ENCODE assay signal across 32 cellular contexts in genomic region chr16:49546735-49547134, GRCh38.
"Had no signal": no experiment of that assay in that cellular context is flagged by ENCODE, and none has a peak within 500 bp of the region (broad histone marks: within the 10 kb centered on the region; RNA-seq: fewer than 3 reads in every experiment).

No MANE protein-coding gene starts in this region.

- H3K27me3 Mint-ChIP-seq: activated B cell treated with CpG ODN at 0.5 μM for 24 hours; activated CD4-positive, alpha-beta memory T cell treated with anti-CD3 and anti-CD28 coated beads, Interleukin-2, amount 10 ng/mL, durations not matched to agents 7 days and 5 days; activated CD4-positive, alpha-beta T cell treated with anti-CD3 and anti-CD28 coated beads, Interleukin-2, amount 10 ng/mL, durations not matched to agents 7 days and 5 days; activated CD8-positive, alpha-beta memory T cell treated with anti-CD3 and anti-CD28 coated beads, Interleukin-2, amount 10 ng/mL, durations not matched to agents 7 days and 5 days; activated naive CD4-positive, alpha-beta T cell treated with anti-CD3 and anti-CD28 coated beads, Interleukin-2, amount 10 ng/mL, durations not matched to agents 7 days and 5 days; activated naive CD8-positive, alpha-beta T cell treated with anti-CD3 and anti-CD28 coated beads for 36 hours had no signal

- H3K4me1 ChIP-seq: adrenal gland, body of pancreas had no signal

- H3K27ac ChIP-seq: adrenal gland, body of pancreas, cardiac muscle cell, VCaP had no signal

- H3K9me3 ChIP-seq: adrenal gland, body of pancreas had no signal

- H3K36me3 Mint-ChIP-seq: activated CD8-positive, alpha-beta memory T cell treated with anti-CD3 and anti-CD28 coated beads, Interleukin-2, amount 10 ng/mL, durations not matched to agents 7 days and 5 days; activated naive CD4-positive, alpha-beta T cell treated with anti-CD3 and anti-CD28 coated beads, Interleukin-2, amount 10 ng/mL, durations not matched to agents 7 days and 5 days; activated naive CD4-positive, alpha-beta T cell treated with anti-CD3 and anti-CD28 coated beads, Interleukin-2, amount 50 U/mL, for 72 hours; activated naive CD8-positive, alpha-beta T cell treated with anti-CD3 and anti-CD28 coated beads for 36 hours had no signal

- H3K4me3 Mint-ChIP-seq: activated B cell treated with CpG ODN at 0.5 μM for 24 hours; activated CD4-positive, alpha-beta memory T cell treated with anti-CD3 and anti-CD28 coated beads, Interleukin-2, amount 10 ng/mL, durations not matched to agents 7 days and 5 days; activated CD4-positive, alpha-beta T cell treated with anti-CD3 and anti-CD28 coated beads, Interleukin-2, amount 10 ng/mL, durations not matched to agents 7 days and 5 days; activated CD8-positive, alpha-beta memory T cell treated with anti-CD3 and anti-CD28 coated beads, Interleukin-2, amount 10 ng/mL, durations not matched to agents 7 days and 5 days; activated CD8-positive, alpha-beta T cell treated with anti-CD3 and anti-CD28 coated beads, Interleukin-2, amount 10 ng/mL, durations not matched to agents 7 days and 5 days; activated naive CD4-positive, alpha-beta T cell treated with anti-CD3 and anti-CD28 coated beads, Interleukin-2, amount 10 ng/mL, durations not matched to agents 7 days and 5 days; activated naive CD8-positive, alpha-beta T cell treated with anti-CD3 and anti-CD28 coated beads for 36 hours; activated T-cell treated with anti-CD3 and anti-CD28 coated beads, Interleukin-2, amount 50 U/mL, for 24 hours; central memory CD8-positive, alpha-beta T cell; T-helper 1 cell treated with Interleukin-12 subunit alpha and Interleukin-12 subunit beta and Interleukin-4 antibody, amounts not matched to agents 30 μg/mL and 1 μg/mL, for 36 hours; T-helper 2 cell treated with Interferon-gamma antibody and Interleukin-4, amounts not matched to agents 5 μg/mL and 100 μg/mL, for 36 hours had no signal

- H3K4me3 ChIP-seq: adrenal gland, body of pancreas, cardiac muscle cell had no signal

- H3K36me3 ChIP-seq: adrenal gland, cardiac muscle cell had no signal

- H3K27me3 ChIP-seq: adrenal gland, body of pancreas, cardiac muscle cell had no signal

- H3K4me1 Mint-ChIP-seq: activated B cell treated with CpG ODN at 0.5 μM for 24 hours; activated CD4-positive, alpha-beta memory T cell treated with anti-CD3 and anti-CD28 coated beads, Interleukin-2, amount 10 ng/mL, durations not matched to agents 7 days and 5 days; activated CD4-positive, alpha-beta T cell treated with anti-CD3 and anti-CD28 coated beads, Interleukin-2, amount 10 ng/mL, durations not matched to agents 7 days and 5 days; activated CD8-positive, alpha-beta memory T cell treated with anti-CD3 and anti-CD28 coated beads, Interleukin-2, amount 10 ng/mL, durations not matched to agents 7 days and 5 days; activated naive CD4-positive, alpha-beta T cell treated with anti-CD3 and anti-CD28 coated beads, Interleukin-2, amount 10 ng/mL, durations not matched to agents 7 days and 5 days; activated naive CD8-positive, alpha-beta T cell treated with anti-CD3 and anti-CD28 coated beads for 36 hours; central memory CD8-positive, alpha-beta T cell had no signal

- DNase-seq: activated B cell treated with CpG ODN at 0.5 μM for 24 hours; activated CD4-positive, alpha-beta memory T cell treated with anti-CD3 and anti-CD28 coated beads, Interleukin-2, amount 10 ng/mL, durations not matched to agents 7 days and 5 days; activated CD4-positive, alpha-beta T cell treated with anti-CD3 and anti-CD28 coated beads for 48 hours; activated CD4-positive, alpha-beta T cell treated with anti-CD3 and anti-CD28 coated beads, Interleukin-2, amount 10 ng/mL, durations not matched to agents 7 days and 5 days; activated CD4-positive, alpha-beta T cell treated with anti-CD3 and anti-CD28 coated beads, Interleukin-2, amount 50 U/mL, for 48 hours; activated CD4-positive, CD25-positive, alpha-beta regulatory T cell treated with anti-CD3 and anti-CD28 coated beads, Interleukin-2, amount 50 U/mL, for 72 hours; activated CD8-positive, alpha-beta memory T cell treated with anti-CD3 and anti-CD28 coated beads for 24 hours; activated CD8-positive, alpha-beta memory T cell treated with anti-CD3 and anti-CD28 coated beads, Interleukin-2, amount 10 ng/mL, durations not matched to agents 7 days and 5 days; activated CD8-positive, alpha-beta memory T cell treated with anti-CD3 and anti-CD28 coated beads, Interleukin-2, amount 50 U/mL, for 48 hours; activated CD8-positive, alpha-beta T cell treated with anti-CD3 and anti-CD28 coated beads, Interleukin-2, amount 10 ng/mL, durations not matched to agents 7 days and 5 days; activated effector memory CD4-positive, alpha-beta T cell treated with Interleukin-2 at 50 U/mL for 16 hours; activated gamma-delta T cell; activated naive CD4-positive, alpha-beta T cell treated with anti-CD3 and anti-CD28 coated beads, Interleukin-2, amount 10 ng/mL, durations not matched to agents 7 days and 5 days; activated naive CD4-positive, alpha-beta T cell treated with Interleukin-2 at 50 U/mL for 16 hours; activated naive CD8-positive, alpha-beta T cell treated with anti-CD3 and anti-CD28 coated beads for 36 hours; activated T-cell treated with anti-CD3 and anti-CD28 coated beads, Interleukin-2, amount 50 U/mL, for 24 hours; activated T-cell treated with anti-CD3 and anti-CD28 coated beads, Interleukin-2, amount 50 U/mL, for 48 hours; adrenal gland; amniotic stem cell; body of pancreas; caudate nucleus; cerebellar nuclear complex; T-helper 1 cell; T-helper 2 cell; T-helper 9 cell had no signal

- H3K9me3 Mint-ChIP-seq: activated CD4-positive, alpha-beta memory T cell treated with anti-CD3 and anti-CD28 coated beads, Interleukin-2, amount 10 ng/mL, durations not matched to agents 7 days and 5 days; activated CD4-positive, alpha-beta T cell treated with anti-CD3 and anti-CD28 coated beads, Interleukin-2, amount 10 ng/mL, durations not matched to agents 7 days and 5 days; activated naive CD4-positive, alpha-beta T cell treated with anti-CD3 and anti-CD28 coated beads, Interleukin-2, amount 50 U/mL, for 72 hours; activated T-cell treated with anti-CD3 and anti-CD28 coated beads, Interleukin-2, amount 50 U/mL, for 24 hours; activated T-helper 2 cell treated with anti-CD3 and anti-CD28 coated beads, Interferon-gamma antibody, Interleukin-2, Interleukin-4, amounts not matched to agents 10 μg/mL and 5 μg/mL and 100 μg/mL, durations not matched to agents 14 hours and 24 hours and 36 hours; central memory CD8-positive, alpha-beta T cell; T-helper 2 cell treated with Interferon-gamma antibody and Interleukin-4, amounts not matched to agents 5 μg/mL and 100 μg/mL, for 36 hours had no signal

- H3K27ac Mint-ChIP-seq: activated B cell treated with CpG ODN at 0.5 μM for 24 hours; activated CD4-positive, alpha-beta memory T cell treated with anti-CD3 and anti-CD28 coated beads, Interleukin-2, amount 10 ng/mL, durations not matched to agents 7 days and 5 days; activated CD4-positive, alpha-beta T cell treated with anti-CD3 and anti-CD28 coated beads, Interleukin-2, amount 10 ng/mL, durations not matched to agents 7 days and 5 days; activated CD8-positive, alpha-beta memory T cell treated with anti-CD3 and anti-CD28 coated beads, Interleukin-2, amount 10 ng/mL, durations not matched to agents 7 days and 5 days; activated CD8-positive, alpha-beta T cell treated with anti-CD3 and anti-CD28 coated beads, Interleukin-2, amount 10 ng/mL, durations not matched to agents 7 days and 5 days; activated naive CD4-positive, alpha-beta T cell treated with anti-CD3 and anti-CD28 coated beads, Interleukin-2, amount 10 ng/mL, durations not matched to agents 7 days and 5 days; activated naive CD4-positive, alpha-beta T cell treated with anti-CD3 and anti-CD28 coated beads, Interleukin-2, amount 50 U/mL, for 72 hours; activated naive CD8-positive, alpha-beta T cell treated with anti-CD3 and anti-CD28 coated beads for 36 hours; activated T-cell treated with anti-CD3 and anti-CD28 coated beads, Interleukin-2, amount 50 U/mL, for 24 hours; activated T-helper 2 cell treated with anti-CD3 and anti-CD28 coated beads, Interferon-gamma antibody, Interleukin-2, Interleukin-4, amounts not matched to agents 10 μg/mL and 5 μg/mL and 100 μg/mL, durations not matched to agents 14 hours and 24 hours and 36 hours; T-helper 1 cell treated with Interleukin-12 subunit alpha and Interleukin-12 subunit beta and Interleukin-4 antibody, amounts not matched to agents 30 μg/mL and 1 μg/mL, for 36 hours; T-helper 2 cell treated with Interferon-gamma antibody and Interleukin-4, amounts not matched to agents 5 μg/mL and 100 μg/mL, for 36 hours had no signal
